In the genomic region with DNA sequence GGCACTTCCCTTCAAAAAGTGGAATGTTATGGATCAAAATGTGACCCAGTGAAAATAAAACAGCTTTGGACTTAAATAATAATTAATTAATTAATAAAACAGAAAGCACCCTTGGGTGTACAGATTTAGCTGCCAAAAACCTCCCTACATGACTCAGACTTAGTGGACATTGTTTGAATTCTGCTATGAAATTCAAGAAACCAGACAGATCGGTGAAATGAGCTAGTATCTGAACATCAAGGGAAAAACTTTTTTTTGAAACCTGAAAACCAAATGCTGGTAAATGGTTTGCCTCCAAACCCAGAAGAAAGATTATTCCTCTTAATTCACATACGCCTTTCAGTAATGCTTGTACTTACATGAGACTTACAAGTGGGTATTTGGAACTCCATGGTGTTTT, we compare ENCODE assay signal across 30 cellular contexts. TPM values are rescaled to one million over a fixed set of nuclear protein-coding genes. Genes with fewer than 3 reads are reported as not detected.
A peak's percentile ranks its signal among the peaks of the same experiment; 100 is the strongest.
DNase-seq lines count a peak whose midpoint lies in the region; ATAC-seq, FAIRE-seq and TF ChIP-seq lines count a peak whose summit lies in the region.
"Had no signal": no experiment of that assay in that cellular context is flagged by ENCODE, and none has a peak within 500 bp of the region (broad histone marks: within the 10 kb centered on the region; RNA-seq: fewer than 3 reads in every experiment).

No MANE protein-coding gene starts in this region.

- H3K4me2 ChIP-seq in Karpas-422 (ENCODE audit: low read depth, low read length, poor library complexity, severe bottlenecking) (no peak overlapping the region), K562 (ENCODE audit: insufficient read depth, low read length) (no peak overlapping the region)
- H3K4me2 ChIP-seq: BLaER1 had no signal

- no TSS peak for BruUV-seq in K562 (replicated peaks; lab: Mats Ljungman, UMichigan)

- H4K20me1 ChIP-seq in Karpas-422 (ENCODE audit: insufficient read depth, low read depth, low read length) (no peaks in the 10 kb centered on the region), K562 (replicated peaks; ENCODE audit: control insufficient read depth, insufficient read depth, low read length) (no peaks in the 10 kb centered on the region)
- H4K20me1 ChIP-seq: BLaER1 had no signal

- 43% methylated on average over 2 of the region's 2 CpGs for WGBS in K562 (ENCODE audit: insufficient coverage, low coverage, missing lambda C conversion rate)
- 64 to 80% methylated on average over 2 of the region's 2 CpGs for WGBS in esophagus squamous epithelium, 2 donors

- CTCF ChIA-PET in K562 (lab: Yijun Ruan, JAX; ENCODE audit: low intra/inter-chr PET ratio): no interaction called here

- H3K4me3 ChIP-seq in Karpas-422 (ENCODE audit: low read length) (no peak overlapping the region), K562 (no peak overlapping the region), esophagus squamous epithelium (no peak overlapping the region)
- H3K4me3 ChIP-seq: BLaER1, GM12878 had no signal

- TF ChIP-seq EP300 in K562 (IDR thresholded peaks at IDR 0.05; ENCODE audit: low read length): no peak

- no peak for TF ChIP-seq CTCF in K562 (IDR thresholded peaks at IDR 0.05 in 2 of 3, conservative IDR thresholded peaks at IDR 0.05 in 1 of 3; ENCODE audit: insufficient read depth in 2 of 3, low read depth in 1 of 3, low read length in 3 of 3)
- no peak for TF ChIP-seq CTCF in esophagus squamous epithelium (IDR thresholded peaks at IDR 0.05)

- H3K9ac ChIP-seq in Karpas-422 (ENCODE audit: low read length) (no peak overlapping the region), K562 (ENCODE audit: insufficient read depth in 1 of 2, low read depth in 2 of 2, low read length in 2 of 2) (no peak overlapping the region)
- H3K9ac ChIP-seq: BLaER1 had no signal

- peak; percentile 45 for DNase-seq in Karpas-422
- no peak for DNase-seq in K562 (ENCODE audit: extremely low read depth in 1 of 4, low spot score in 3 of 4)
- DNase-seq in esophagus squamous epithelium (lab: John Stamatoyannopoulos, UW): no peak
- no peak for DNase-seq in SW 1271 (lab: John Stamatoyannopoulos, UW)
- no peak for DNase-seq in amniotic stem cell (lab: John Stamatoyannopoulos, UW)
- DNase-seq: 8988T; ACHN; BE2C; C1 segment of cervical spinal cord; CD4-positive, alpha-beta memory T cell; CD4-positive, CD25-positive, alpha-beta regulatory T cell; CD8-positive, alpha-beta memory T cell; COR-L47; DMS 273 treated with DMSO at 0.1 percent for 48 hours; DMS153; DMS53; DMS79; DND-41; EL; GDM1 had no signal

- TF ChIP-seq POLR2A in K562 (conservative IDR thresholded peaks at IDR 0.05): no peak
- no peak for TF ChIP-seq POLR2A in esophagus squamous epithelium (IDR thresholded peaks at IDR 0.05)

- intact Hi-C loops in K562 (cut with micrococcal nuclease): no loop called here
- intact Hi-C loops in esophagus squamous epithelium (cut with DNase I): no loop called here

- TF ChIP-seq RAD21 in K562 (CRISPR knock-in tag; conservative IDR thresholded peaks at IDR 0.05 in 1 of 2, IDR thresholded peaks at IDR 0.05 in 1 of 2): no peak

- FAIRE-seq in K562 (lab: Jason Lieb, UNC): no peak
- FAIRE-seq: A204.1, GM12878, GM12892, GM18507 had no signal

- H3K9me1 ChIP-seq in K562 (ENCODE audit: control insufficient read depth, insufficient read depth, low read length): no peaks in the 10 kb centered on the region

- H3K4me1 ChIP-seq in Karpas-422 (ENCODE audit: low read length) (no peaks in the 10 kb centered on the region), K562 (replicated peaks in 1 of 2; ENCODE audit: control insufficient read depth in 2 of 2, insufficient read depth in 2 of 2, low read length in 2 of 2) (peaks cover 4 to 6% of the 10 kb centered on the region in 2 experiments; a peak in 3 of 5 replicates), esophagus squamous epithelium (peaks cover 0 to 55% (median 0%) of the 10 kb centered on the region in 3 donors)
- H3K4me1 ChIP-seq: BE2C, BLaER1 had no signal

- H3K9me3 ChIP-seq in Karpas-422 (ENCODE audit: low read length) (no peaks in the 10 kb centered on the region), K562 (replicated peaks; ENCODE audit: control insufficient read depth, insufficient read depth, low read depth, low read length) (no peaks in the 10 kb centered on the region), esophagus squamous epithelium (no peaks in the 10 kb centered on the region)
- H3K9me3 ChIP-seq: BE2C, BLaER1 had no signal

- H3K27me3 ChIP-seq in Karpas-422 (ENCODE audit: low read length) (no peaks in the 10 kb centered on the region), K562 (ENCODE audit: control insufficient read depth in 2 of 2, insufficient read depth in 2 of 2, low read length in 2 of 2) (no peaks in the 10 kb centered on the region), esophagus squamous epithelium (peaks cover 0 to 13% (median 0%) of the 10 kb centered on the region in 4 donors)
- H3K27me3 ChIP-seq: BLaER1 had no signal

- H2AFZ ChIP-seq in Karpas-422 (ENCODE audit: low read length) (no peak overlapping the region), K562 (ENCODE audit: low read depth, low read length) (peak overlapping the region; percentile 58; the same call in 1 of the 2 replicates)

- H3K9me2 ChIP-seq in Karpas-422 (replicated peaks; ENCODE audit: insufficient read depth, low read length): no peaks in the 10 kb centered on the region

- ATAC-seq in K562 (no peak), HG02840 (IDR thresholded peaks at IDR 0.05; ENCODE audit: low FRiP score, unreplicated experiment) (no peak)
- ATAC-seq: GM12878 had no signal

- H3K36me3 ChIP-seq in Karpas-422 (ENCODE audit: insufficient read depth, low read length) (no peaks in the 10 kb centered on the region), K562 (ENCODE audit: control insufficient read depth, insufficient read depth, low read length) (no peaks in the 10 kb centered on the region), esophagus squamous epithelium (no peaks in the 10 kb centered on the region)
- H3K36me3 ChIP-seq: BE2C, BLaER1 had no signal

- H3K79me2 ChIP-seq in Karpas-422 (ENCODE audit: low read length): no peaks in the 10 kb centered on the region
- H3K79me2 ChIP-seq in K562 (ENCODE audit: control insufficient read depth, insufficient read depth, low read length): no peaks in the 10 kb centered on the region

- POLR2A ChIA-PET in K562 (lab: Yijun Ruan, JAX): no interaction called here

- H3K27ac ChIP-seq in Karpas-422 (ENCODE audit: low read length) (no peak overlapping the region), K562 (ENCODE audit: extremely low read depth, low read depth, low read length) (no peak overlapping the region), esophagus squamous epithelium (peak overlapping the region; percentile 14 to 77 (median 71))
- H3K27ac ChIP-seq: BLaER1 had no signal

- in situ Hi-C loops in K562 (cut with MboI): no loop called here

RNA-seq across cellular contexts. Expression of a gene that starts 33.5 kb away (rescaled TPM):
- total RNA-seq in Karpas-422 (2014; rRNA removed; shearing (Covaris generic); ENCODE audit: low replicate concordance): not detected in 2 replicates
- not detected in 2 replicates for total RNA-seq in K562 (2011; cell fraction: chromatin; rRNA removed; ENCODE audit: low replicate concordance)
- 0.17 TPM in 1 of 2 replicates, not detected in the other for total RNA-seq in K562 (2011; cell fraction: nucleolus; rRNA removed)
- total RNA-seq in K562 (2011; cell fraction: nucleoplasm; rRNA removed): 0.23 TPM in 1 of 2 replicates, not detected in the other
- total RNA-seq in K562 (2014; rRNA removed) (not detected in 2 replicates), K562 (2014; rRNA removed; fragmentation: Illumina TruSeq; extraction: Trizol) (not detected in 2 replicates), K562 (2015; rRNA removed; fragmentation: Illumina TruSeq; extraction: Trizol) (0.07 and 0.08 TPM in 2 replicates), K562 (2021) (not detected in 2 replicates), esophagus squamous epithelium (10 to 100 TPM in 2 of 4 donors, 1 to 10 TPM in 2; 6.7 to 11.6 (median 10.1) TPM)
- polyA plus RNA-seq in K562 (2011; rRNA removed) (not detected in 2 replicates), K562 (2014; fragmentation: Illumina TruSeq; extraction: Trizol) (not detected in 2 replicates), K562 (2014; fragmentation: Nextera tagmentation; extraction: Ambion mirVana) (not detected), K562 (2014; rRNA removed) (0.04 TPM in 1 of 2 replicates, not detected in the other)
- 0.01 TPM in 1 of 2 replicates, not detected in the other for polyA plus RNA-seq in K562 (2011; cell fraction: cytosol; rRNA removed)
- 0.10 TPM in 1 of 2 replicates, not detected in the other for polyA plus RNA-seq in K562 (2011; cell fraction: nucleus; rRNA removed)
- 0.07 and 0.18 TPM in 2 replicates for polyA plus RNA-seq in K562 (2012)
- not detected in 2 replicates for polyA minus RNA-seq in K562 (2011; rRNA and poly(A)+ RNA removed)
- polyA minus RNA-seq in K562 (2011; cell fraction: cytosol; rRNA and poly(A)+ RNA removed): not detected in 2 replicates
- not detected in 2 replicates for polyA minus RNA-seq in K562 (2011; cell fraction: nucleus; rRNA and poly(A)+ RNA removed)
- total RNA-seq: A673; CD4-positive, alpha-beta memory T cell; CD4-positive, CD25-positive, alpha-beta regulatory T cell; CD8-positive, alpha-beta memory T cell; G401; GM12878 had no signal
- polyA plus RNA-seq: AG04450; CD14-positive monocyte; CD4-positive, alpha-beta memory T cell; CD4-positive, CD25-positive, alpha-beta regulatory T cell; CD8-positive, alpha-beta memory T cell; GM12878 had no signal

Comparison
In these comparisons a context has a peak if more than half of its experiments do, and no peak if none do; other contexts are left out.
1. H3K27ac ChIP-seq: peak in esophagus squamous epithelium (4 of 4); none in Karpas-422 (single experiment) and K562 (single experiment).